ENCODE assay signal across 29 cellular contexts in the genomic region with DNA sequence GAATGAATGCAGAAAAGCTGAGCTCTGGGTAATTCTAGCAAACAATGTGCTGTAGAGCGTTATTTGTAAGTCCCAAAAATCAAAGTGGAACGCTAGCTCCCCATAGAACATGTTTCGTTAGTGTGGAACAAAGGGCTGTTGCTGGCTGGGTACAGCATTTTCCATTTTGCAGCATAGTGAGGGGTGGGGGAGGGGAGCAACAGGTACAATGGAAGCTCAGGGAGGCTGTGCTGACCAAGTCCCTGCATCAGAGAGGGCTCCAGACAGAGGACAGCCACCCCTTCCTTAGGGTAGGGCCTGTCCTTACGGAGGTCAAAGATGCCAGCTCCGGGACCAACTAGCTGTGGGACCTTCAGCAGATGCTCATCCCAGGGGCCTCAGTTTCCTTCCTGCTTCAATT.
"Had no signal": no experiment of that assay in that cellular context is flagged by ENCODE, and none has a peak within 500 bp of the region (broad histone marks: within the 10 kb centered on the region; RNA-seq: fewer than 3 reads in every experiment).

No MANE protein-coding gene starts in this region.

- H3K27me3 Mint-ChIP-seq: activated CD4-positive, alpha-beta memory T cell treated with anti-CD3 and anti-CD28 coated beads, Interleukin-2, amount 10 ng/mL, durations not matched to agents 7 days and 5 days; activated CD4-positive, alpha-beta T cell treated with anti-CD3 and anti-CD28 coated beads, Interleukin-2, amount 10 ng/mL, durations not matched to agents 7 days and 5 days had no signal

- H3K4me3 Mint-ChIP-seq: activated CD4-positive, alpha-beta memory T cell treated with anti-CD3 and anti-CD28 coated beads, Interleukin-2, amount 10 ng/mL, durations not matched to agents 7 days and 5 days; activated CD4-positive, alpha-beta T cell treated with anti-CD3 and anti-CD28 coated beads, Interleukin-2, amount 10 ng/mL, durations not matched to agents 7 days and 5 days; activated naive CD4-positive, alpha-beta T cell treated with anti-CD3 and anti-CD28 coated beads, Interleukin-2, amount 10 ng/mL, durations not matched to agents 7 days and 5 days; activated naive CD8-positive, alpha-beta T cell treated with anti-CD3 and anti-CD28 coated beads, Interleukin-2, amount 10 ng/mL, durations not matched to agents 7 days and 5 days; activated T-cell treated with anti-CD3 and anti-CD28 coated beads, Interleukin-2, amount 50 U/mL, for 24 hours; activated T-cell treated with anti-CD3 and anti-CD28 coated beads, Interleukin-2, amount 50 U/mL, for 72 hours; effector memory CD8-positive, alpha-beta T cell had no signal

- ATAC-seq: activated naive CD4-positive, alpha-beta T cell treated with anti-CD3 and anti-CD28 coated beads, Interleukin-2, amount 50 U/mL, for 72 hours; activated T-cell treated with anti-CD3 and anti-CD28 coated beads, Interleukin-2, amount 50 U/mL, for 72 hours; effector memory CD8-positive, alpha-beta T cell; gastroesophageal sphincter; heart right ventricle had no signal

- H3K36me3 Mint-ChIP-seq: activated naive CD4-positive, alpha-beta T cell treated with anti-CD3 and anti-CD28 coated beads, Interleukin-2, amount 10 ng/mL, durations not matched to agents 7 days and 5 days; activated naive CD4-positive, alpha-beta T cell treated with anti-CD3 and anti-CD28 coated beads, Interleukin-2, amount 50 U/mL, for 72 hours; activated naive CD8-positive, alpha-beta T cell treated with anti-CD3 and anti-CD28 coated beads, Interleukin-2, amount 10 ng/mL, durations not matched to agents 7 days and 5 days; brain had no signal

- H2AFZ ChIP-seq: hepatocyte had no signal

- H3K4me2 ChIP-seq: hepatocyte had no signal

- DNase-seq: activated CD4-positive, alpha-beta memory T cell treated with anti-CD3 and anti-CD28 coated beads, Interleukin-2, amount 10 ng/mL, durations not matched to agents 7 days and 5 days; activated CD4-positive, alpha-beta T cell treated with anti-CD3 and anti-CD28 coated beads for 1 hour; activated CD4-positive, alpha-beta T cell treated with anti-CD3 and anti-CD28 coated beads for 4 hours; activated CD4-positive, alpha-beta T cell treated with anti-CD3 and anti-CD28 coated beads, Interleukin-2, amount 10 ng/mL, durations not matched to agents 7 days and 5 days; activated CD4-positive, alpha-beta T cell treated with anti-CD3 and anti-CD28 coated beads, Interleukin-2, amount 50 U/mL, for 4 hours; activated CD8-positive, alpha-beta memory T cell treated with anti-CD3 and anti-CD28 coated beads, Interleukin-2, amount 50 U/mL, for 48 hours; activated gamma-delta T cell; activated naive CD4-positive, alpha-beta T cell; activated naive CD4-positive, alpha-beta T cell treated with anti-CD3 and anti-CD28 coated beads, Interleukin-2, amount 10 ng/mL, durations not matched to agents 7 days and 5 days; activated naive CD8-positive, alpha-beta T cell treated with anti-CD3 and anti-CD28 coated beads, Interleukin-2, amount 10 ng/mL, durations not matched to agents 7 days and 5 days; activated T-cell treated with anti-CD3 and anti-CD28 coated beads for 4 hours; activated T-cell treated with anti-CD3 and anti-CD28 coated beads, Interleukin-2, amount 50 U/mL, for 24 hours; activated T-cell treated with anti-CD3 and anti-CD28 coated beads, Interleukin-2, amount 50 U/mL, for 72 hours; central memory CD4-positive, alpha-beta T cell; cerebellar nuclear complex; colonic mucosa; effector memory CD8-positive, alpha-beta T cell; esophagus squamous epithelium; foreskin melanocyte; heart right ventricle; T-helper 2 cell had no signal

- H3K27me3 ChIP-seq: ascending aorta, cardiac muscle cell, colonic mucosa had no signal

- H3K27ac Mint-ChIP-seq: activated CD4-positive, alpha-beta memory T cell treated with anti-CD3 and anti-CD28 coated beads, Interleukin-2, amount 10 ng/mL, durations not matched to agents 7 days and 5 days; activated CD4-positive, alpha-beta T cell treated with anti-CD3 and anti-CD28 coated beads, Interleukin-2, amount 10 ng/mL, durations not matched to agents 7 days and 5 days; activated naive CD4-positive, alpha-beta T cell treated with anti-CD3 and anti-CD28 coated beads, Interleukin-2, amount 10 ng/mL, durations not matched to agents 7 days and 5 days; activated naive CD4-positive, alpha-beta T cell treated with anti-CD3 and anti-CD28 coated beads, Interleukin-2, amount 50 U/mL, for 72 hours; activated naive CD8-positive, alpha-beta T cell treated with anti-CD3 and anti-CD28 coated beads, Interleukin-2, amount 10 ng/mL, durations not matched to agents 7 days and 5 days; activated T-cell treated with anti-CD3 and anti-CD28 coated beads, Interleukin-2, amount 50 U/mL, for 24 hours; activated T-cell treated with anti-CD3 and anti-CD28 coated beads, Interleukin-2, amount 50 U/mL, for 72 hours; effector memory CD8-positive, alpha-beta T cell had no signal

- H3K27ac ChIP-seq: ascending aorta, breast epithelium, cardiac muscle cell, colonic mucosa, epithelial cell of prostate, esophagus squamous epithelium, gastroesophageal sphincter, heart right ventricle, hepatocyte had no signal

- H3K4me3 ChIP-seq: ascending aorta, breast epithelium, cardiac muscle cell, colonic mucosa, esophagus squamous epithelium, gastroesophageal sphincter, heart right ventricle, hepatocyte had no signal

- H3K4me1 ChIP-seq: ascending aorta, breast epithelium, colonic mucosa, esophagus squamous epithelium, gastroesophageal sphincter, heart right ventricle had no signal

- H3K79me2 ChIP-seq: hepatocyte had no signal

- H3K9me3 ChIP-seq: ascending aorta, breast epithelium, colonic mucosa, esophagus squamous epithelium, gastroesophageal sphincter, heart right ventricle had no signal

- H3K9me3 Mint-ChIP-seq: activated CD4-positive, alpha-beta memory T cell treated with anti-CD3 and anti-CD28 coated beads, Interleukin-2, amount 10 ng/mL, durations not matched to agents 7 days and 5 days; activated CD4-positive, alpha-beta T cell treated with anti-CD3 and anti-CD28 coated beads, Interleukin-2, amount 10 ng/mL, durations not matched to agents 7 days and 5 days; activated naive CD4-positive, alpha-beta T cell treated with anti-CD3 and anti-CD28 coated beads, Interleukin-2, amount 10 ng/mL, durations not matched to agents 7 days and 5 days; activated naive CD4-positive, alpha-beta T cell treated with anti-CD3 and anti-CD28 coated beads, Interleukin-2, amount 50 U/mL, for 72 hours; activated naive CD8-positive, alpha-beta T cell treated with anti-CD3 and anti-CD28 coated beads, Interleukin-2, amount 10 ng/mL, durations not matched to agents 7 days and 5 days; activated T-cell treated with anti-CD3 and anti-CD28 coated beads, Interleukin-2, amount 50 U/mL, for 24 hours; activated T-cell treated with anti-CD3 and anti-CD28 coated beads, Interleukin-2, amount 50 U/mL, for 72 hours; effector memory CD8-positive, alpha-beta T cell had no signal

- H3K4me1 Mint-ChIP-seq: activated CD4-positive, alpha-beta memory T cell treated with anti-CD3 and anti-CD28 coated beads, Interleukin-2, amount 10 ng/mL, durations not matched to agents 7 days and 5 days; activated CD4-positive, alpha-beta T cell treated with anti-CD3 and anti-CD28 coated beads, Interleukin-2, amount 10 ng/mL, durations not matched to agents 7 days and 5 days; activated naive CD4-positive, alpha-beta T cell treated with anti-CD3 and anti-CD28 coated beads, Interleukin-2, amount 10 ng/mL, durations not matched to agents 7 days and 5 days; activated naive CD8-positive, alpha-beta T cell treated with anti-CD3 and anti-CD28 coated beads, Interleukin-2, amount 10 ng/mL, durations not matched to agents 7 days and 5 days had no signal
